ENCODE assay signal across 8 cellular contexts in genomic region chrX:15854080-15854655, GRCh38.
DNase-seq lines count a peak whose midpoint lies in the region; ATAC-seq lines count a peak whose summit lies in the region.

No MANE protein-coding gene starts in this region.

- peak overlapping the region; percentile 31 for H3K9ac ChIP-seq in mucosa of stomach (ENCODE audit: low read length)

- ATAC-seq in HG02840 (IDR thresholded peaks at IDR 0.05; ENCODE audit: low FRiP score, unreplicated experiment) = peak; percentile 36
- peak; percentile 8 for ATAC-seq in stimulated activated naive CD8-positive, alpha-beta T cell treated with anti-CD3 and anti-CD28 coated beads, Interleukin-15, Interleukin-2, amounts not matched to agents 100 U/mL and 50 U/mL, for 24 hours

- H3K36me3 ChIP-seq in mucosa of stomach (ENCODE audit: control insufficient read depth, insufficient read depth, low read length) = no peaks in the 10 kb centered on the region

- DNase-seq in DMS 273 (lab: John Stamatoyannopoulos, UW; ENCODE audit: unreplicated experiment) (peak; percentile 68), DMS 273 treated with DMSO at 0.1 percent for 48 hours (lab: John Stamatoyannopoulos, UW) (no peak), NCI-H524 (lab: John Stamatoyannopoulos, UW) (peak; percentile 11 to 47), activated T-cell treated with anti-CD3 and anti-CD28 coated beads for 48 hours (ENCODE audit: low read depth) (peak; percentile 24), epithelial cell of prostate (ENCODE audit: low read depth, low spot score) (no peak)
- DNase-seq in stimulated activated naive CD8-positive, alpha-beta T cell treated with anti-CD3 and anti-CD28 coated beads, Interleukin-15, Interleukin-2, amounts not matched to agents 100 U/mL and 50 U/mL, for 24 hours = peak; percentile 53

- peak overlapping the region; percentile 62 for H3K27ac ChIP-seq in epithelial cell of prostate

- H3K4me3 ChIP-seq in mucosa of stomach (ENCODE audit: low read length) = peak overlapping the region; percentile 22

- H3K9me3 ChIP-seq in mucosa of stomach (ENCODE audit: control insufficient read depth, low read length) = no peaks in the 10 kb centered on the region

- H3K27me3 ChIP-seq in mucosa of stomach (ENCODE audit: control insufficient read depth, insufficient read depth, low read length) = no peaks in the 10 kb centered on the region

- H3K4me1 ChIP-seq in mucosa of stomach (ENCODE audit: control insufficient read depth, insufficient read depth, low read length) = no peaks in the 10 kb centered on the region

Comparison
In these comparisons a context has a peak if more than half of its experiments do, and no peak if none do; other contexts are left out.
1. DNase-seq: peak in DMS 273 (single experiment), NCI-H524 (2 of 2), activated T-cell treated with anti-CD3 and anti-CD28 coated beads for 48 hours (single experiment) and stimulated activated naive CD8-positive, alpha-beta T cell treated with anti-CD3 and anti-CD28 coated beads, Interleukin-15, Interleukin-2, amounts not matched to agents 100 U/mL and 50 U/mL, for 24 hours (single experiment); none in DMS 273 treated with DMSO at 0.1 percent for 48 hours (single experiment) and epithelial cell of prostate (single experiment).